9 cellular contexts compared by ENCODE assay signal in the genomic region with DNA sequence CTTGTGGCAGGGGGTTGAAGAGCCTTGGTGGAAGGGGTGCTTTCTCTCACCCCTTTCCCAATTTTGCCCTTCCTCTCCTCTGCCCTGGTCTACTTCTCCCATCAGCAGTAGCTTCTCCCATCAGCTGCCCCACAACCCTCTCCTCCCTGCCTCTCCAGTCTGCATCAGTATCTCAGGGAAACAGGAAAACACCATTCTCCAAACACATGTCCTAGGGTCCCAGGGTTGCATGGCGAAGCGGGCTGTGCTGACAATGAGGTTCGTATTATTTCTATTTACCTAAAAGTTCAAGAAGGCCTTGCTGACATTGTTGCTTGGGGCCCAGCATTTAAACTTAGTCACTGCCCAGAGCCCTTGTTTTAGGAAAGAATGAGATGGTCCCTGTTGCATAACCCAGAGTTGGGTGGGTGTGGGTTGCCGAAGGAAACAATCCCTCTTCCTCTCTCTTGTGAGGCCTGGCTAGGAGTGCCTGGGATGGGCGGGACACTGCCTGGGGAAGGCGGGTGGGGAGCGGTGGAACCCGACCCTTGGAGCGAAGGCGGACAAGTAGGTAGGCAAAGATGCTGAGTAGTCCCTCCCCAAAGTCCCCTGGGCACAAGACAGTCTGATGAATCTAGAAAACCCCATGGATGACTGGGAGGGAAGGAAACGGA. TPM values are rescaled to one million over a fixed set of nuclear protein-coding genes. Genes with fewer than 3 reads are reported as not detected.
DNase-seq lines count a peak whose midpoint lies in the region; ATAC-seq and TF ChIP-seq lines count a peak whose summit lies in the region.
"Had no signal": no experiment of that assay in that cellular context is flagged by ENCODE, and none has a peak within 500 bp of the region (broad histone marks: within the 10 kb centered on the region; RNA-seq: fewer than 3 reads in every experiment).

No MANE protein-coding gene starts in this region.

- TF ChIP-seq CTCF in RWPE2 (IDR thresholded peaks at IDR 0.05; ENCODE audit: poor library complexity, severe bottlenecking) (no peak), fibroblast of villous mesenchyme (IDR thresholded peaks at IDR 0.05; ENCODE audit: insufficient read depth, low read depth, low read length) (no peak), parathyroid adenoma (IDR thresholded peaks at IDR 0.05) (no peak), BE2C (IDR thresholded peaks at IDR 0.05; ENCODE audit: low read depth, low read length) (no peak)

- no peaks in the 10 kb centered on the region for H3K9me3 ChIP-seq in RWPE2 (ENCODE audit: severe bottlenecking)
- no peaks in the 10 kb centered on the region for H3K9me3 ChIP-seq in parathyroid adenoma (ENCODE audit: control insufficient read depth, low read length)
- H3K9me3 ChIP-seq in BE2C, result no peaks in the 10 kb centered on the region

- H3K79me2 ChIP-seq in parathyroid adenoma, result no peaks in the 10 kb centered on the region

- H3K4me3 ChIP-seq in RWPE2 (ENCODE audit: severe bottlenecking) (no peak overlapping the region), fibroblast of villous mesenchyme (ENCODE audit: low read depth, low read length) (peak overlapping the region; percentile 71), parathyroid adenoma (ENCODE audit: low read depth, low read length) (no peak overlapping the region), BE2C (ENCODE audit: low read depth, low read length) (no peak overlapping the region)

- peaks cover 14% of the 10 kb centered on the region for H3K36me3 ChIP-seq in RWPE2 (ENCODE audit: low read depth)
- H3K36me3 ChIP-seq in parathyroid adenoma (ENCODE audit: control insufficient read depth, insufficient read depth, low read length), result no peaks in the 10 kb centered on the region
- no peaks in the 10 kb centered on the region for H3K36me3 ChIP-seq in BE2C

- no peaks in the 10 kb centered on the region for H3K27me3 ChIP-seq in RWPE2 (ENCODE audit: insufficient read depth, poor library complexity, severe bottlenecking)
- H3K27me3 ChIP-seq in parathyroid adenoma (ENCODE audit: control insufficient read depth, insufficient read depth, low read length), result no peaks in the 10 kb centered on the region
- no peaks in the 10 kb centered on the region for H3K27me3 ChIP-seq in BE2C

- no peak overlapping the region for H2AFZ ChIP-seq in parathyroid adenoma

- H3K4me1 ChIP-seq in RWPE2 (ENCODE audit: insufficient read depth, poor library complexity, severe bottlenecking), result peaks cover 20% of the 10 kb centered on the region
- peaks cover 14% of the 10 kb centered on the region for H3K4me1 ChIP-seq in parathyroid adenoma
- H3K4me1 ChIP-seq in BE2C, result peaks cover 7% of the 10 kb centered on the region

- no peak overlapping the region for H3K9ac ChIP-seq in parathyroid adenoma

- ATAC-seq in RWPE2 (ENCODE audit: low read depth) (no peak), GM21786 (IDR thresholded peaks at IDR 0.05; ENCODE audit: unreplicated experiment) (no peak), GM21737 (IDR thresholded peaks at IDR 0.05; ENCODE audit: unreplicated experiment) (no peak)

- DNase-seq in Daoy (ENCODE audit: low read depth) (peak; percentile 48), RWPE2 (ENCODE audit: low spot score) (no peak), fibroblast of villous mesenchyme (ENCODE audit: low read depth) (peak; percentile 83), activated gamma-delta T cell treated with Interleukin-2 at 50 U/mL for 16 hours (no peak), BE2C (no peak)
- DNase-seq: NCI-H187 had no signal

- H3K27ac ChIP-seq in RWPE2 (ENCODE audit: poor library complexity, severe bottlenecking) (peak overlapping the region; percentile 93), parathyroid adenoma (peak overlapping the region; percentile 25)

- H3K4me2 ChIP-seq in parathyroid adenoma (ENCODE audit: low read length), result no peak overlapping the region

RNA-seq across cellular contexts. Expression of gene IGFBP6, which starts 1.3 kb away (rescaled TPM):
- total RNA-seq in Daoy (2014; rRNA removed; shearing (Covaris generic)), result 53.5 and 68.5 TPM in 2 replicates
- 277 and 396 TPM in 2 replicates for total RNA-seq in fibroblast of villous mesenchyme
- polyA plus RNA-seq in BE2C (2012; ENCODE audit: insufficient read depth, insufficient read length, low read depth), result not detected

RNA-seq across cellular contexts. Expression of gene SOAT2, which starts 7.1 kb away (rescaled TPM):
- total RNA-seq in Daoy (2014; rRNA removed; shearing (Covaris generic)), result not detected in 2 replicates
- not detected in 2 replicates for total RNA-seq in fibroblast of villous mesenchyme
- not detected for polyA plus RNA-seq in BE2C (2012; ENCODE audit: insufficient read depth, insufficient read length, low read depth)

RNA-seq across cellular contexts. Expression of gene SPRYD3, which starts 17.0 kb away (rescaled TPM):
- 22.2 and 23.8 TPM in 2 replicates for total RNA-seq in Daoy (2014; rRNA removed; shearing (Covaris generic))
- total RNA-seq in fibroblast of villous mesenchyme, result 17.4 and 19.4 TPM in 2 replicates
- polyA plus RNA-seq in BE2C (2012; ENCODE audit: insufficient read depth, insufficient read length, low read depth), result 30.5 TPM

RNA-seq across cellular contexts. Expression of gene TNS2, which starts 46.4 kb away (rescaled TPM):
- 7.0 and 8.2 TPM in 2 replicates for total RNA-seq in Daoy (2014; rRNA removed; shearing (Covaris generic))
- total RNA-seq in fibroblast of villous mesenchyme, result 36.7 and 46.1 TPM in 2 replicates
- polyA plus RNA-seq in BE2C (2012; ENCODE audit: insufficient read depth, insufficient read length, low read depth), result 28.1 TPM

Comparison
In these comparisons a context has a peak if more than half of its experiments do, and no peak if none do; other contexts are left out.
1. DNase-seq: peak in Daoy (single experiment) and fibroblast of villous mesenchyme (single experiment); none in RWPE2 (single experiment), activated gamma-delta T cell treated with Interleukin-2 at 50 U/mL for 16 hours (single experiment) and BE2C (single experiment).